ENCODE assay signal across 8 cellular contexts in the genomic region with DNA sequence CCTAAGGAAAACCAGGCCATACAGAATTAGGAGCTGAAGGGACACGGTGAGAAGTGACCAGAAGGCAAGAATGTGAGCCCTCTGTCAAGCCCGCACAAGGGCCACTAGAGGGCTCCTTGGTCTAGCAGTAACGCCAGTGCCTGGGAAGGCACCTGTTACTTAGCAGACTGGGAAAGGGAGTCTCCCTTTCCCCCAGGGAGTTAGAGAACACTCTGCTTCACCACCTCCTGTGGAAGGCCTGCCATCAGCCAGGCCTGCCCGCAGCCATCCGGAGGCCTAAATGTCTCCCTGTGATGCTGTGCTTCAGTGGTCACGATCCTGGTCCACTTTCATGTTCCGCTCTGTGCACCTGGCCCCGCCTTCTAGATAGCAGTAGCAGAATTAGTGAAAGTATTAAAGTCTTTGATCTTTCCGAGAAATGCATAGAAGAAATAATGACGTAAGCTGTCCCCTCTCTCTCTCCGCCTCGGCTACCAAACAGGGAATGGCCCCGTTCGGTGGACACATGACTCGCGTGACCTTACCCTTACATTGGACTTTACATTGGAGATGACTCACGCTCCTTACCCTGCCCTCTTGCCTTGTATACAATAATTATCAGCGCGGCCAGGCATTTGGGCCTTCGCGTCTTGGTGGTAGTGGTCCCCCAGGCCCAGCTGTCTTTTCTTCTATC. TPM values are rescaled to one million over a fixed set of nuclear protein-coding genes. Genes with fewer than 3 reads are reported as not detected.
DNase-seq lines count a peak whose midpoint lies in the region; ATAC-seq and TF ChIP-seq lines count a peak whose summit lies in the region.

No MANE protein-coding gene starts in this region.

- peak overlapping the region; percentile 44 for H3K27ac ChIP-seq in VCaP

- DNase-seq in stimulated activated CD4-positive, alpha-beta T cell treated with anti-CD3 and anti-CD28 coated beads, Interleukin-12 subunit alpha, Interleukin-12 subunit beta, amount 100 ng/mL, for 4 hours: peak; percentile 20
- DNase-seq in stimulated activated CD4-positive, alpha-beta T cell treated with anti-CD3 and anti-CD28 coated beads, Interleukin-2, amount 100 ng/mL, for 48 hours: no peak
- DNase-seq in NCI-H1930 (lab: John Stamatoyannopoulos, UW) (peak; percentile 30 to 65), fibroblast of villous mesenchyme (ENCODE audit: low read depth) (peak; percentile 56), posterior cingulate gyrus (peak in 7 of 10 donors; percentile 39 to 92 (median 53)), posterior vena cava (ENCODE audit: low spot score) (no peak)

- TF ChIP-seq CTCF in VCaP (conservative IDR thresholded peaks at IDR 0.05): peak; percentile 100
- peak; percentile 74 for TF ChIP-seq CTCF in fibroblast of villous mesenchyme (IDR thresholded peaks at IDR 0.05; ENCODE audit: insufficient read depth, low read depth, low read length)

- intact Hi-C loops in posterior cingulate gyrus (cut with DNase I): no loop called here
- intact Hi-C loops in posterior vena cava (cut with DNase I): no loop called here

- no peak overlapping the region for H3K4me3 ChIP-seq in fibroblast of villous mesenchyme (ENCODE audit: low read depth, low read length)

- ATAC-seq in GM21723 (IDR thresholded peaks at IDR 0.05; ENCODE audit: unreplicated experiment): no peak

RNA-seq across cellular contexts. Expression of a gene that starts 10.7 kb away (rescaled TPM):
- 495 and 721 TPM in 2 replicates for total RNA-seq in fibroblast of villous mesenchyme
- 100 to 1,000 TPM; 338 to 370 TPM for total RNA-seq in posterior vena cava

RNA-seq across cellular contexts. Expression of a gene that starts 33.9 kb away (rescaled TPM):
- total RNA-seq in fibroblast of villous mesenchyme (140 and 178 TPM in 2 replicates), posterior vena cava (100 to 1,000 TPM; 112 to 116 TPM)

RNA-seq across cellular contexts. Expression of a gene that starts 49.6 kb away (rescaled TPM):
- not detected in 2 replicates for total RNA-seq in fibroblast of villous mesenchyme
- not detected for total RNA-seq in posterior vena cava

RNA-seq across cellular contexts. Expression of a gene that starts 56.9 kb away (rescaled TPM):
- 4.7 and 5.8 TPM in 2 replicates for total RNA-seq in fibroblast of villous mesenchyme
- 1 to 10 TPM; 4.6 to 5.7 TPM for total RNA-seq in posterior vena cava

Comparison
In these comparisons a context has a peak if more than half of its experiments do, and no peak if none do; other contexts are left out.
1. DNase-seq: peak in stimulated activated CD4-positive, alpha-beta T cell treated with anti-CD3 and anti-CD28 coated beads, Interleukin-12 subunit alpha, Interleukin-12 subunit beta, amount 100 ng/mL, for 4 hours (single experiment), NCI-H1930 (2 of 2), fibroblast of villous mesenchyme (single experiment) and posterior cingulate gyrus (7 of 10); none in stimulated activated CD4-positive, alpha-beta T cell treated with anti-CD3 and anti-CD28 coated beads, Interleukin-2, amount 100 ng/mL, for 48 hours (0 of 2) and posterior vena cava (single experiment).